Comparison of ENCODE assay signal across 9 cellular contexts in genomic region chr14:22047105-22047504, GRCh38.
A peak's percentile ranks its signal among the peaks of the same experiment; 100 is the strongest.
DNase-seq lines count a peak whose midpoint lies in the region; ATAC-seq, FAIRE-seq and TF ChIP-seq lines count a peak whose summit lies in the region.
"Had no signal": no experiment of that assay in that cellular context is flagged by ENCODE, and none has a peak within 500 bp of the region (broad histone marks: within the 10 kb centered on the region; RNA-seq: fewer than 3 reads in every experiment).

No MANE protein-coding gene starts in this region.

- H3K4me3 Mint-ChIP-seq in activated naive CD8-positive, alpha-beta T cell treated with anti-CD3 and anti-CD28 coated beads, Interleukin-2, amount 50 U/mL, for 24 hours, result peak overlapping the region; percentile 62
- H3K4me3 Mint-ChIP-seq in naive thymus-derived CD4-positive, alpha-beta T cell, result peak overlapping the region; percentile 26 to 79 (median 70)

- TF ChIP-seq CTCF in BE2C (IDR thresholded peaks at IDR 0.05; ENCODE audit: low read depth, low read length) (peak; percentile 34; the same call in 1 of the 2 replicates), Loucy (conservative IDR thresholded peaks at IDR 0.05; ENCODE audit: low read length) (peak; percentile 72)

- POLR2A ChIA-PET in naive thymus-derived CD4-positive, alpha-beta T cell (lab: Charles Lee), result interaction anchor here (0.6 to 1.8 kb wide), 10 partner anchors 17 to 518 kb away, joined by 3 to 11 read pairs (median 4); no protein-coding TSS in a partner anchor

- H2AFZ ChIP-seq in Loucy (ENCODE audit: low read length), result peak overlapping the region; percentile 73

- peak overlapping the region; percentile 57 for H3K27ac ChIP-seq in naive thymus-derived CD4-positive, alpha-beta T cell (ENCODE audit: low read depth, low read length)

- no peaks in the 10 kb centered on the region for H3F3A ChIP-seq in Loucy (ENCODE audit: low read depth)

- H3K9me2 ChIP-seq in Loucy (replicated peaks; ENCODE audit: low read depth, low read length), result no peaks in the 10 kb centered on the region

- H3K27me3 Mint-ChIP-seq in activated naive CD8-positive, alpha-beta T cell treated with anti-CD3 and anti-CD28 coated beads, Interleukin-2, amount 50 U/mL, for 24 hours, result no peaks in the 10 kb centered on the region
- H3K27me3 Mint-ChIP-seq in naive thymus-derived CD4-positive, alpha-beta T cell, result peaks cover 0 to under 1% (median 0%) of the 10 kb centered on the region in 5 donors

- H3K9me3 Mint-ChIP-seq in activated naive CD8-positive, alpha-beta T cell treated with anti-CD3 and anti-CD28 coated beads, Interleukin-2, amount 50 U/mL, for 24 hours, result no peaks in the 10 kb centered on the region
- peaks cover 0 to 5% (median 0%) of the 10 kb centered on the region in 11 donors for H3K9me3 Mint-ChIP-seq in naive thymus-derived CD4-positive, alpha-beta T cell

- CTCF ChIA-PET in naive thymus-derived CD4-positive, alpha-beta T cell (lab: Charles Lee), result interaction anchor here (1.1 to 2.7 kb wide), 8 partner anchors 12 to 135 kb away, joined by 3 to 12 read pairs (median 9); no protein-coding TSS in a partner anchor

- intact Hi-C loops in naive thymus-derived CD4-positive, alpha-beta T cell (cut with micrococcal nuclease), result loop anchor here (1.0 to 5.0 kb wide), 7 partner anchors 18 to 510 kb away; no protein-coding TSS in a partner anchor

- H3K4me1 Mint-ChIP-seq in activated naive CD8-positive, alpha-beta T cell treated with anti-CD3 and anti-CD28 coated beads, Interleukin-2, amount 50 U/mL, for 24 hours, result peaks cover 36% of the 10 kb centered on the region
- H3K4me1 Mint-ChIP-seq in naive thymus-derived CD4-positive, alpha-beta T cell, result peaks cover 7 to 61% (median 44%) of the 10 kb centered on the region in 7 donors

- H3K27ac Mint-ChIP-seq in activated naive CD8-positive, alpha-beta T cell treated with anti-CD3 and anti-CD28 coated beads, Interleukin-2, amount 50 U/mL, for 24 hours, result peak overlapping the region; percentile 64
- peak overlapping the region; percentile 76 to 93 (median 90) for H3K27ac Mint-ChIP-seq in naive thymus-derived CD4-positive, alpha-beta T cell

- H3K27me3 ChIP-seq in BE2C (no peaks in the 10 kb centered on the region), Loucy (ENCODE audit: insufficient read depth, low read length, poor library complexity, severe bottlenecking) (no peaks in the 10 kb centered on the region)
- no peaks in the 10 kb centered on the region for H3K27me3 ChIP-seq in naive thymus-derived CD4-positive, alpha-beta T cell (ENCODE audit: control insufficient read depth in 2 of 2, insufficient read depth in 2 of 2, low read length in 2 of 2)

- no peaks in the 10 kb centered on the region for H3K9me3 ChIP-seq in BE2C
- H3K9me3 ChIP-seq in Loucy (ENCODE audit: insufficient read depth, low read depth, low read length), result no peaks in the 10 kb centered on the region
- no peaks in the 10 kb centered on the region for H3K9me3 ChIP-seq in naive thymus-derived CD4-positive, alpha-beta T cell (ENCODE audit: control insufficient read depth in 2 of 3, low read length in 3 of 3)
- H3K9me3 ChIP-seq: HAP-1 had no signal

- H3K4me2 ChIP-seq in Loucy (ENCODE audit: low read depth, low read length, poor library complexity, severe bottlenecking), result peak overlapping the region; percentile 56

- no peak for DNase-seq in BE2C
- DNase-seq in GM18507 (ENCODE audit: extremely low spot score, insufficient read length, low read depth), result no peak
- no peak for DNase-seq in activated naive CD8-positive, alpha-beta T cell treated with anti-CD3 and anti-CD28 coated beads, Interleukin-2, amount 50 U/mL, for 24 hours
- peak in 7 of 9 donors; percentile 44 to 71 (median 65) for DNase-seq in naive thymus-derived CD4-positive, alpha-beta T cell
- DNase-seq in HCEC 1CT, result no peak
- no peak for DNase-seq in stimulated activated CD4-positive, alpha-beta T cell treated with anti-CD3 and anti-CD28 coated beads, Interleukin-2, amount 100 ng/mL, for 48 hours

- peak overlapping the region; percentile 51 for H3K9ac ChIP-seq in Loucy (ENCODE audit: low read depth, low read length, poor library complexity, severe bottlenecking)

- H3K36me3 ChIP-seq in BE2C (no peaks in the 10 kb centered on the region), Loucy (ENCODE audit: insufficient read depth, low read length) (no peaks in the 10 kb centered on the region)
- H3K36me3 ChIP-seq in naive thymus-derived CD4-positive, alpha-beta T cell (ENCODE audit: control insufficient read depth in 2 of 3, insufficient read depth in 3 of 3, low read length in 3 of 3), result no peaks in the 10 kb centered on the region
- H3K36me3 ChIP-seq: HAP-1 had no signal

- no peaks in the 10 kb centered on the region for H3K79me2 ChIP-seq in Loucy (ENCODE audit: insufficient read depth, low read length)

- FAIRE-seq in GM18507 (lab: Jason Lieb, UNC), result peak; percentile 81

- H3K36me3 Mint-ChIP-seq in activated naive CD8-positive, alpha-beta T cell treated with anti-CD3 and anti-CD28 coated beads, Interleukin-2, amount 50 U/mL, for 24 hours (ENCODE audit: low read depth), result no peaks in the 10 kb centered on the region
- peaks cover 0 to 2% (median 0%) of the 10 kb centered on the region in 5 donors for H3K36me3 Mint-ChIP-seq in naive thymus-derived CD4-positive, alpha-beta T cell

- H3K4me3 ChIP-seq in BE2C (ENCODE audit: low read depth, low read length), result no peak overlapping the region
- peak overlapping the region; percentile 45 for H3K4me3 ChIP-seq in Loucy (ENCODE audit: low read length, poor library complexity, severe bottlenecking)
- H3K4me3 ChIP-seq in naive thymus-derived CD4-positive, alpha-beta T cell (ENCODE audit: low read length), result no peak overlapping the region
- H3K4me3 ChIP-seq: HAP-1 had no signal

- peak; percentile 77 for ATAC-seq in activated naive CD8-positive, alpha-beta T cell treated with anti-CD3 and anti-CD28 coated beads, Interleukin-2, amount 50 U/mL, for 24 hours
- peak; percentile 91 for ATAC-seq in naive thymus-derived CD4-positive, alpha-beta T cell
- ATAC-seq in HG03135 (IDR thresholded peaks at IDR 0.05; ENCODE audit: unreplicated experiment), result no peak

- H3K4me1 ChIP-seq in BE2C (no peaks in the 10 kb centered on the region), Loucy (ENCODE audit: insufficient read depth, low read length, poor library complexity, severe bottlenecking) (peaks cover 55% of the 10 kb centered on the region)
- no peaks in the 10 kb centered on the region for H3K4me1 ChIP-seq in naive thymus-derived CD4-positive, alpha-beta T cell (ENCODE audit: control insufficient read depth in 2 of 2, insufficient read depth in 2 of 2, low read length in 2 of 2)
- H3K4me1 ChIP-seq: HAP-1 had no signal

- no peaks in the 10 kb centered on the region for H4K20me1 ChIP-seq in Loucy (ENCODE audit: insufficient read depth, low read length, poor library complexity, severe bottlenecking)

Comparison
In these comparisons a context has a peak if more than half of its experiments do, and no peak if none do; other contexts are left out.
1. DNase-seq: peak in naive thymus-derived CD4-positive, alpha-beta T cell (7 of 9); none in BE2C (single experiment), GM18507 (single experiment), activated naive CD8-positive, alpha-beta T cell treated with anti-CD3 and anti-CD28 coated beads, Interleukin-2, amount 50 U/mL, for 24 hours (single experiment), HCEC 1CT (single experiment) and stimulated activated CD4-positive, alpha-beta T cell treated with anti-CD3 and anti-CD28 coated beads, Interleukin-2, amount 100 ng/mL, for 48 hours (0 of 2).